In genomic region chr2:149731112-149731511, GRCh38 we compare ENCODE assay signal across 13 cellular contexts.
"Had no signal": no experiment of that assay in that cellular context is flagged by ENCODE, and none has a peak within 500 bp of the region (broad histone marks: within the 10 kb centered on the region; RNA-seq: fewer than 3 reads in every experiment).

No MANE protein-coding gene starts in this region.

- ATAC-seq: stimulated activated memory B cell treated with anti-CD40 and anti-IgM and Interleukin-4, amounts not matched to agents 10 μg/mL and 1 μg/mL and 100 μg/mL, for 72 hours had no signal

- H3K4me1 Mint-ChIP-seq: activated B cell treated with CpG ODN at 0.5 μM for 24 hours; activated CD4-positive, alpha-beta T cell treated with anti-CD3 and anti-CD28 coated beads, Interleukin-2, amount 10 ng/mL, durations not matched to agents 7 days and 5 days; stimulated activated memory B cell treated with anti-CD40 and anti-IgM and Interleukin-4, amounts not matched to agents 10 μg/mL and 1 μg/mL and 100 μg/mL, for 72 hours had no signal

- H3K36me3 Mint-ChIP-seq: stimulated activated memory B cell treated with anti-CD40 and anti-IgM and Interleukin-4, amounts not matched to agents 10 μg/mL and 1 μg/mL and 100 μg/mL, for 72 hours had no signal

- H3K4me1 ChIP-seq: breast epithelium, thyroid gland had no signal

- H3K27ac ChIP-seq: breast epithelium, ovary, thyroid gland had no signal

- H3K27me3 Mint-ChIP-seq: dendritic cell treated with granulocyte-macrophage colony-stimulating factor and Interleukin-4, amounts not matched to agents 40 ng/mL and 50 ng/mL, for 4 days; stimulated activated memory B cell treated with anti-CD40 and anti-IgM and Interleukin-4, amounts not matched to agents 10 μg/mL and 1 μg/mL and 100 μg/mL, for 72 hours had no signal

- H3K36me3 ChIP-seq: breast epithelium, ovary, thyroid gland had no signal

- H3K27me3 ChIP-seq: breast epithelium, ovary, thyroid gland had no signal

- DNase-seq: activated B cell treated with CpG ODN at 0.5 μM for 24 hours; activated CD4-positive, alpha-beta T cell treated with anti-CD3 and anti-CD28 coated beads, Interleukin-2, amount 10 ng/mL, durations not matched to agents 7 days and 5 days; activated CD8-positive, alpha-beta memory T cell treated with anti-CD3 and anti-CD28 coated beads, Interleukin-2, amount 50 U/mL, for 48 hours; activated naive CD4-positive, alpha-beta T cell treated with Interleukin-2 at 50 U/mL for 16 hours; aorta; effector memory CD4-positive, alpha-beta T cell; hippocampal formation; ovary; thyroid gland had no signal

- H3K9me3 Mint-ChIP-seq: activated B cell treated with CpG ODN at 0.5 μM for 24 hours; activated CD4-positive, alpha-beta T cell treated with anti-CD3 and anti-CD28 coated beads, Interleukin-2, amount 10 ng/mL, durations not matched to agents 7 days and 5 days; dendritic cell treated with granulocyte-macrophage colony-stimulating factor and Interleukin-4, amounts not matched to agents 40 ng/mL and 50 ng/mL, for 4 days; stimulated activated memory B cell treated with anti-CD40 and anti-IgM and Interleukin-4, amounts not matched to agents 10 μg/mL and 1 μg/mL and 100 μg/mL, for 72 hours; T-helper 2 cell treated with Interferon-gamma antibody and Interleukin-4, amounts not matched to agents 5 μg/mL and 100 μg/mL, for 36 hours had no signal

- H3K4me3 ChIP-seq: breast epithelium, ovary, thyroid gland had no signal

- H3K27ac Mint-ChIP-seq: activated B cell treated with CpG ODN at 0.5 μM for 24 hours; activated CD4-positive, alpha-beta T cell treated with anti-CD3 and anti-CD28 coated beads, Interleukin-2, amount 10 ng/mL, durations not matched to agents 7 days and 5 days; dendritic cell treated with granulocyte-macrophage colony-stimulating factor and Interleukin-4, amounts not matched to agents 40 ng/mL and 50 ng/mL, for 4 days; stimulated activated memory B cell treated with anti-CD40 and anti-IgM and Interleukin-4, amounts not matched to agents 10 μg/mL and 1 μg/mL and 100 μg/mL, for 72 hours; T-helper 2 cell treated with Interferon-gamma antibody and Interleukin-4, amounts not matched to agents 5 μg/mL and 100 μg/mL, for 36 hours had no signal

- H3K9me3 ChIP-seq: breast epithelium, ovary, thyroid gland had no signal

- H3K4me3 Mint-ChIP-seq: activated B cell treated with CpG ODN at 0.5 μM for 24 hours; activated CD4-positive, alpha-beta T cell treated with anti-CD3 and anti-CD28 coated beads, Interleukin-2, amount 10 ng/mL, durations not matched to agents 7 days and 5 days; dendritic cell treated with granulocyte-macrophage colony-stimulating factor and Interleukin-4, amounts not matched to agents 40 ng/mL and 50 ng/mL, for 4 days; stimulated activated memory B cell treated with anti-CD40 and anti-IgM and Interleukin-4, amounts not matched to agents 10 μg/mL and 1 μg/mL and 100 μg/mL, for 72 hours; T-helper 2 cell treated with Interferon-gamma antibody and Interleukin-4, amounts not matched to agents 5 μg/mL and 100 μg/mL, for 36 hours had no signal
